9 cellular contexts compared by ENCODE assay signal in the genomic region with DNA sequence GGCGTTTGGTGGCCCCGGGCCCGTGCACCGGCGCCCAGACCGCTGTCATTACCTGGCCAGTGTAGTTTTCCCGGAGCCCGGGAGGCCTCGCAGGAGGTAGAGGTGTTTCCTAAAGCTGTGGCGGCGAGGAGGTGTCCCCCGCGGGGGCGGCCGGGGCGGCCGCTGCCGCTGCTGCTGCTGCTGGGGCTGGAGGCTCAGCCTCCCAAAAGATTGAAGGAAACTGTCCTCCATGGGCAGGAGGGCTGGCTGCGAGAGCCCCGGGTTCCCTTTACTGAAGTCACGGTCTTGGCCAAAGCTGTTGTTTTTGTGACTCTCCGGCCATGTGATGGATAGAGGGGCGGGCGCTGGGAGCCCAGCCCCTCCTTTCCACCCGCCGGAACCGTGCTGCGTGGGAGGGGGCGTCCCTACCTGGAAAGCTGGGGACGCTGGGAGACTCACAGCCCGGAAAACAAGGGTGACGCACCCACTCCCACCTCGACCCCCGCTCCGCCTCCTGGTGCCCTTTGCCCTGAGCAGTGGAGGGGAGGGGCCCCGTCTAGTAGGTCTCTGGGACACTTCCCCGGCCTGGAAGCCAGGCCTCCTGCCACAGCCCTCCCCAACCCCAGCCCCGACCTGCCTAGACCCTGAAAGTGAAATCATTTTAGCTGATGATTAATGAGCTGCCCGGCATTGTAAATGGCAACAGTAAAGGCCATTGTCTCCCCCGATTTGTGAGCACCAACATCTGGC. TPM values are rescaled to one million over a fixed set of nuclear protein-coding genes. Genes with fewer than 3 reads are reported as not detected.
DNase-seq lines count a peak whose midpoint lies in the region; ATAC-seq and TF ChIP-seq lines count a peak whose summit lies in the region.
"Had no signal": no experiment of that assay in that cellular context is flagged by ENCODE, and none has a peak within 500 bp of the region (broad histone marks: within the 10 kb centered on the region; RNA-seq: fewer than 3 reads in every experiment).

A gene (minus strand): TSS at position 279 of the 729 bp plus-strand sequence. CDS start 48 bp downstream, at position 231.

- no peak for TF ChIP-seq EP300 in esophagus muscularis mucosa (IDR thresholded peaks at IDR 0.05)

- DNase-seq in AG09309 (ENCODE audit: low read depth) (no peak), NOMO-1 treated with dmso at 0.1 percent for 144 hours (lab: John Stamatoyannopoulos, UW; ENCODE audit: unreplicated experiment) (peak; percentile 59), activated T-cell treated with anti-CD3 and anti-CD28 coated beads for 1 hour (ENCODE audit: low read depth) (peak; percentile 63), esophagus muscularis mucosa (ENCODE audit: extremely low spot score) (peak; percentile 94), myocyte (ENCODE audit: low read depth) (peak; percentile 41)
- DNase-seq in stimulated activated CD8-positive, alpha-beta memory T cell treated with anti-CD3 and anti-CD28 coated beads, Interleukin-7, amount 100 ng/mL, for 4 hours (ENCODE audit: low read depth in 2 of 2): peak; percentile 88

- H3K36me3 ChIP-seq in esophagus muscularis mucosa: peaks cover 0 to 13% (median 7%) of the 10 kb centered on the region in 4 donors

- H3K4me3 ChIP-seq in AG09309 (ENCODE audit: control insufficient read depth, low read depth, low read length): peak within 1 kb of the TSS; percentile 61
- H3K4me3 ChIP-seq in esophagus muscularis mucosa: peak within 1 kb of the TSS; percentile 87 to 92 (median 90)
- H3K4me3 ChIP-seq: K562 had no signal

- H3K27me3 ChIP-seq in esophagus muscularis mucosa: no peaks in the 10 kb centered on the region

- ATAC-seq in GM18873 (IDR thresholded peaks at IDR 0.05; ENCODE audit: low FRiP score, unreplicated experiment) (peak; percentile 68), HG03159 (IDR thresholded peaks at IDR 0.05; ENCODE audit: unreplicated experiment) (peak; percentile 67)
- ATAC-seq: K562 had no signal

- no peaks in the 10 kb centered on the region for H3K9me3 ChIP-seq in esophagus muscularis mucosa

- peaks cover 18 to 41% (median 29%) of the 10 kb centered on the region in 4 donors for H3K4me1 ChIP-seq in esophagus muscularis mucosa

- peak; percentile 75 for TF ChIP-seq POLR2A in esophagus muscularis mucosa (IDR thresholded peaks at IDR 0.05; ENCODE audit: low read depth)

- intact Hi-C loops in esophagus muscularis mucosa (cut with DNase I): loop anchor here (5.0 kb wide), 1 partner anchor 109 kb away; a partner anchor contains a TSS

- TF ChIP-seq CTCF in AG09309 (IDR thresholded peaks at IDR 0.05; ENCODE audit: control insufficient read depth, insufficient read depth, low read depth, low read length, missing control alignments): no peak
- no peak for TF ChIP-seq CTCF in esophagus muscularis mucosa (IDR thresholded peaks at IDR 0.05)

- WGBS in esophagus muscularis mucosa: 0% methylated on average over 2 of the region's 40 CpGs

- peak within 1 kb of the TSS; percentile 89 to 92 (median 91) for H3K27ac ChIP-seq in esophagus muscularis mucosa (replicated peaks in 1 of 4)

RNA-seq across cellular contexts. Expression of the gene that starts here (rescaled TPM):
- total RNA-seq in esophagus muscularis mucosa (10 to 100 TPM in 3 of 4 donors, 1 to 10 TPM in 1; 9.0 to 19.6 (median 11.6) TPM), myocyte (2.4 and 5.9 TPM in 2 replicates)
- polyA plus RNA-seq in myocyte (2012): 3.5 TPM
